In the genomic region with DNA sequence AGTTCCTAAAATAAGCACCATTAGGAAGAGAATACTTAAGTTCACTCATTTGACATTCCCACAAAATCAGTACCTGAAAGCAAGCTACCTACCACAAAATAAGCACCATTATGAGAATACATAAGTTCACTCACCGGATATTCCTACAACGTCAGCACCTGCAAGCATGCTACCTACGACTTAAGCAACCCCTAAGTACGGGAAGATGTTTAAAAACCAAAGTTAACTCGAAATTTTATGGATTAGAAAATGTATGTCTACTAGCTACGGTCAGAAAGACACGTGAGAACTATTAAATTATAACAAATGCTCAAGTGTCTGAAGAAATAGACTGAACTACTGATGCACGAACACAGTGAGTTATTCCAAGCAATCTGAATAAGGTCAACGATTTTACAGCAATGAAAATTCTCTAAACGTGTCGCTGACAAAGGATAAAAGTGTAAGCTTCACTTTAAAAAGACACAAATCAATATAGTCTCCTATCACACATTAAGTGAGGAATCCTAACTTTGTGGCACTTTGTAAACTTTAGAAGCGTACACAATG, we compare ENCODE assay signal across 8 cellular contexts. TPM values are rescaled to one million over a fixed set of nuclear protein-coding genes. Genes with fewer than 3 reads are reported as not detected.
DNase-seq lines count a peak whose midpoint lies in the region; ATAC-seq, FAIRE-seq and TF ChIP-seq lines count a peak whose summit lies in the region.

No MANE protein-coding gene starts in this region.

- H3K9ac ChIP-seq in DND-41 (ENCODE audit: low read depth, low read length) = peak overlapping the region; percentile 68
- peak overlapping the region; percentile 94 for H3K9ac ChIP-seq in PC-3 (ENCODE audit: low read length)
- H3K9ac ChIP-seq in endothelial cell of umbilical vein (replicated peaks; ENCODE audit: extremely low read depth, insufficient read depth, low read length) = peak overlapping the region; percentile 85

- H3K9me1 ChIP-seq in endothelial cell of umbilical vein (replicated peaks; ENCODE audit: control insufficient read depth, extremely low read depth, insufficient read depth, low read length) = no peaks in the 10 kb centered on the region

- intact Hi-C loops in PC-3 (cut with micrococcal nuclease) = loop anchor here (10.0 kb wide), 1 partner anchor 59 kb away; a partner anchor contains a TSS
- intact Hi-C loops in endothelial cell of umbilical vein (cut with micrococcal nuclease) = loop anchor here (2.0 kb wide), 1 partner anchor 63 kb away; a partner anchor contains a TSS
- intact Hi-C loops in ovary (cut with DNase I) = loop anchor here in 1 of 4 donors (10.0 kb wide), 1 partner anchor 61 kb away; a partner anchor contains a TSS

- H3K27ac ChIP-seq in DND-41 (ENCODE audit: low read length) (peak overlapping the region; percentile 68), PC-3 (ENCODE audit: low read length) (peak overlapping the region; percentile 4), endothelial cell of umbilical vein (ENCODE audit: insufficient read depth, low read depth, low read length) (peak overlapping the region; percentile 76), ovary (no peak overlapping the region)

- POLR2A ChIA-PET in PC-3 (lab: Charles Lee; ENCODE audit: unreplicated experiment) = no interaction called here
- POLR2A ChIA-PET in endothelial cell of umbilical vein (lab: Charles Lee) = no interaction called here

- no peak for DNase-seq in DND-41
- no peak for DNase-seq in PC-3
- peak; percentile 55 for DNase-seq in endothelial cell of umbilical vein (ENCODE audit: low read depth, low spot score)
- DNase-seq in ovary = no peak
- DNase-seq in AG20443 (ENCODE audit: low spot score) = no peak
- no peak for DNase-seq in EL
- no peak for DNase-seq in stimulated activated CD4-positive, alpha-beta T cell treated with anti-CD3 and anti-CD28 coated beads, Interleukin-4, amount 100 ng/mL, for 1 hour

- ATAC-seq in DND-41 (ENCODE audit: insufficient read depth, low read depth) = no peak
- ATAC-seq in PC-3 = no peak
- no peak for ATAC-seq in GM19035 (IDR thresholded peaks at IDR 0.05; ENCODE audit: unreplicated experiment)

- H3K4me1 ChIP-seq in DND-41 (ENCODE audit: insufficient read depth, low read length) = peaks cover 33% of the 10 kb centered on the region
- peaks cover 23% of the 10 kb centered on the region for H3K4me1 ChIP-seq in PC-3 (ENCODE audit: insufficient read depth, low read length)
- H3K4me1 ChIP-seq in endothelial cell of umbilical vein (ENCODE audit: control insufficient read depth, extremely low read depth, insufficient read depth, low read length) = peaks cover 24% of the 10 kb centered on the region
- peaks cover 10% of the 10 kb centered on the region for H3K4me1 ChIP-seq in ovary (ENCODE audit: insufficient read depth)

- H3K27me3 ChIP-seq in DND-41 (ENCODE audit: insufficient read depth, low read length, poor library complexity) (no peaks in the 10 kb centered on the region), PC-3 (ENCODE audit: low read length) (no peaks in the 10 kb centered on the region), endothelial cell of umbilical vein (ENCODE audit: control insufficient read depth in 2 of 2, insufficient read depth in 2 of 2, low read length in 2 of 2) (no peaks in the 10 kb centered on the region), ovary (no peaks in the 10 kb centered on the region)

- peak overlapping the region; percentile 17 to 67 for H3K4me3 ChIP-seq in DND-41 (ENCODE audit: low read depth in 1 of 2, low read length in 2 of 2)
- peak overlapping the region; percentile 79 for H3K4me3 ChIP-seq in PC-3 (ENCODE audit: low read length)
- peak overlapping the region; percentile 68 to 96 (median 77) for H3K4me3 ChIP-seq in endothelial cell of umbilical vein (replicated peaks in 1 of 3; ENCODE audit: insufficient read depth in 1 of 3, low read depth in 1 of 3, low read length in 3 of 3)
- peak overlapping the region; percentile 78 for H3K4me3 ChIP-seq in ovary

- dilution Hi-C loops in endothelial cell of umbilical vein (cut with MboI; ENCODE audit: extremely low pct_ligation_motif_present, low sequenced_read_pairs) = no loop called here

- H3K79me2 ChIP-seq in DND-41 (ENCODE audit: insufficient read depth, low read length) (peaks cover 64% of the 10 kb centered on the region), PC-3 (ENCODE audit: low read length) (peaks cover 64% of the 10 kb centered on the region), endothelial cell of umbilical vein (ENCODE audit: control insufficient read depth, insufficient read depth, low read length) (peaks cover 64% of the 10 kb centered on the region)

- no peaks in the 10 kb centered on the region for H3K9me2 ChIP-seq in PC-3 (replicated peaks; ENCODE audit: low read length)

- TF ChIP-seq POLR2A in endothelial cell of umbilical vein (IDR thresholded peaks at IDR 0.05; ENCODE audit: low read depth, low read length) (no peak), ovary (IDR thresholded peaks at IDR 0.05) (no peak)

- H2AFZ ChIP-seq in DND-41 (ENCODE audit: low read depth, low read length) = peak overlapping the region; percentile 46
- H2AFZ ChIP-seq in PC-3 (ENCODE audit: low read length) = no peak overlapping the region
- peak overlapping the region; percentile 80 for H2AFZ ChIP-seq in endothelial cell of umbilical vein (ENCODE audit: low read depth, low read length)

- H4K20me1 ChIP-seq in DND-41 (ENCODE audit: insufficient read depth, low read length) = peaks cover 48% of the 10 kb centered on the region
- peaks cover 43% of the 10 kb centered on the region for H4K20me1 ChIP-seq in PC-3 (ENCODE audit: low read length)
- H4K20me1 ChIP-seq in endothelial cell of umbilical vein (replicated peaks; ENCODE audit: control insufficient read depth, extremely low read depth, insufficient read depth, low read length) = peaks cover 10% of the 10 kb centered on the region

- peaks cover 18% of the 10 kb centered on the region; the same call in 1 of the 2 replicates for H3K36me3 ChIP-seq in DND-41 (ENCODE audit: insufficient read depth, low read length)
- H3K36me3 ChIP-seq in PC-3 (ENCODE audit: low read depth, low read length) = no peaks in the 10 kb centered on the region
- H3K36me3 ChIP-seq in endothelial cell of umbilical vein (ENCODE audit: control insufficient read depth in 2 of 2, extremely low read depth in 1 of 2, insufficient read depth in 2 of 2, low read length in 2 of 2) = no peaks in the 10 kb centered on the region
- no peaks in the 10 kb centered on the region for H3K36me3 ChIP-seq in ovary

- H3K4me2 ChIP-seq in DND-41 (ENCODE audit: insufficient read depth, low read length) (peak overlapping the region; percentile 75), PC-3 (ENCODE audit: low read length) (peak overlapping the region; percentile 95), endothelial cell of umbilical vein (ENCODE audit: insufficient read depth, low read length) (peak overlapping the region; percentile 93)

- peak; percentile 73 for FAIRE-seq in endothelial cell of umbilical vein (lab: Jason Lieb, UNC)

- CTCF ChIA-PET in PC-3 (lab: Charles Lee) (no interaction called here), endothelial cell of umbilical vein (lab: Charles Lee) (interaction anchor here (0.7 to 4.4 kb wide), 2 partner anchors 153 to 181 kb away, joined by 3 to 16 read pairs; no protein-coding TSS in a partner anchor)

- H3F3A ChIP-seq in PC-3 (ENCODE audit: low read length, unreplicated experiment) = peaks cover 3% of the 10 kb centered on the region

- TF ChIP-seq CTCF in DND-41 (IDR thresholded peaks at IDR 0.05; ENCODE audit: borderline replicate concordance, extremely low read depth, low read length, poor library complexity, severe bottlenecking) = no peak
- no peak for TF ChIP-seq CTCF in PC-3 (conservative IDR thresholded peaks at IDR 0.05; ENCODE audit: low read depth, low read length)
- TF ChIP-seq CTCF in endothelial cell of umbilical vein (IDR thresholded peaks at IDR 0.05; ENCODE audit: extremely low read depth in 1 of 2, insufficient read depth in 1 of 2, low read depth in 1 of 2, low read length in 2 of 2) = no peak
- TF ChIP-seq CTCF in ovary (IDR thresholded peaks at IDR 0.05) = no peak

- 4 to 11% (median 7%) methylated on average over 12 of the region's 12 CpGs for WGBS in ovary, 3 donors

- H3K9me3 ChIP-seq in DND-41 (ENCODE audit: insufficient read depth, low read length, severe bottlenecking) (no peaks in the 10 kb centered on the region), PC-3 (ENCODE audit: low read length) (no peaks in the 10 kb centered on the region), endothelial cell of umbilical vein (replicated peaks; ENCODE audit: control insufficient read depth, insufficient read depth, low read length) (no peaks in the 10 kb centered on the region), ovary (no peaks in the 10 kb centered on the region)

- BruUV-seq in PC-3 (replicated peaks; lab: Mats Ljungman, UMichigan) (TSS peak; percentile 37), endothelial cell of umbilical vein (replicated peaks; lab: Mats Ljungman, UMichigan) (no TSS peak)

- TF ChIP-seq EP300 in ovary (IDR thresholded peaks at IDR 0.05) = no peak

RNA-seq across cellular contexts. Expression of a gene that starts 1.5 kb away (rescaled TPM):
- 67.9 and 84.0 TPM in 2 replicates for total RNA-seq in PC-3 (2014; rRNA removed)
- total RNA-seq in endothelial cell of umbilical vein = 137 and 152 TPM in 2 replicates
- polyA plus RNA-seq in endothelial cell of umbilical vein = 31.2 and 40.3 TPM in 2 replicates
- 64.6 and 71.3 TPM in 2 replicates for polyA plus RNA-seq in endothelial cell of umbilical vein (2011; cell fraction: cytosol; rRNA removed)
- polyA plus RNA-seq in endothelial cell of umbilical vein (2011; cell fraction: nucleus; rRNA removed) = 59.3 and 75.3 TPM in 2 replicates
- polyA plus RNA-seq in endothelial cell of umbilical vein (2012) = 133 and 183 TPM in 2 replicates
- 42.4 and 69.4 TPM in 2 replicates for polyA minus RNA-seq in endothelial cell of umbilical vein
- polyA minus RNA-seq in endothelial cell of umbilical vein (2011; cell fraction: cytosol; rRNA and poly(A)+ RNA removed) = 83.5 TPM
- 28.5 and 45.5 TPM in 2 replicates for polyA minus RNA-seq in endothelial cell of umbilical vein (2011; cell fraction: nucleus; rRNA and poly(A)+ RNA removed)
- 10 to 100 TPM; 23.4 to 94.2 (median 74.8) TPM for total RNA-seq in ovary
- 10 to 100 TPM; 21.1 to 99.3 TPM for polyA plus RNA-seq in ovary

RNA-seq across cellular contexts. Expression of a gene that starts 27.6 kb away (rescaled TPM):
- total RNA-seq in PC-3 (2014; rRNA removed) (2.4 and 2.8 TPM in 2 replicates), endothelial cell of umbilical vein (11.7 and 15.4 TPM in 2 replicates), ovary (10 to 100 TPM in 2 of 7 donors, 1 to 10 TPM in 5; 4.7 to 13.4 (median 8.7) TPM)
- polyA plus RNA-seq in endothelial cell of umbilical vein (5.8 and 8.7 TPM in 2 replicates), ovary (10 to 100 TPM in 1 of 2 donors, 1 to 10 TPM in 1; 6.5 to 19.3 TPM)
- polyA plus RNA-seq in endothelial cell of umbilical vein (2011; cell fraction: cytosol; rRNA removed) = 1.3 and 3.8 TPM in 2 replicates
- 60.8 and 62.2 TPM in 2 replicates for polyA plus RNA-seq in endothelial cell of umbilical vein (2011; cell fraction: nucleus; rRNA removed)
- polyA plus RNA-seq in endothelial cell of umbilical vein (2012) = 4.4 and 10.8 TPM in 2 replicates
- 23.2 and 40.7 TPM in 2 replicates for polyA minus RNA-seq in endothelial cell of umbilical vein
- polyA minus RNA-seq in endothelial cell of umbilical vein (2011; cell fraction: cytosol; rRNA and poly(A)+ RNA removed) = not detected
- 13.2 and 62.7 TPM in 2 replicates for polyA minus RNA-seq in endothelial cell of umbilical vein (2011; cell fraction: nucleus; rRNA and poly(A)+ RNA removed)

RNA-seq across cellular contexts. Expression of a gene that starts 50.7 kb away (rescaled TPM):
- total RNA-seq in PC-3 (2014; rRNA removed) = not detected in 2 replicates
- not detected in 2 replicates for total RNA-seq in endothelial cell of umbilical vein
- polyA plus RNA-seq in endothelial cell of umbilical vein = not detected in 2 replicates
- not detected in 2 replicates for polyA plus RNA-seq in endothelial cell of umbilical vein (2011; cell fraction: cytosol; rRNA removed)
- polyA plus RNA-seq in endothelial cell of umbilical vein (2011; cell fraction: nucleus; rRNA removed) = not detected in 2 replicates
- polyA plus RNA-seq in endothelial cell of umbilical vein (2012) = not detected in 2 replicates
- not detected in 2 replicates for polyA minus RNA-seq in endothelial cell of umbilical vein
- not detected for polyA minus RNA-seq in endothelial cell of umbilical vein (2011; cell fraction: cytosol; rRNA and poly(A)+ RNA removed)
- not detected in 2 replicates for polyA minus RNA-seq in endothelial cell of umbilical vein (2011; cell fraction: nucleus; rRNA and poly(A)+ RNA removed)
- total RNA-seq in ovary = under 1 TPM in 2 of 7 donors, not detected in 5; 0.20 to 0.60 TPM
- under 1 TPM; 0.19 to 0.52 TPM for polyA plus RNA-seq in ovary

Comparison
In these comparisons a context has a peak if more than half of its experiments do, and no peak if none do; other contexts are left out.
1. H3K27ac ChIP-seq: peak in DND-41 (single experiment), PC-3 (single experiment) and endothelial cell of umbilical vein (single experiment); none in ovary (0 of 2).
2. Peak in every context shown above with its lines, with median percentiles within 50 percentile points of each other: H3K4me2 ChIP-seq, H3K4me3 ChIP-seq and H3K9ac ChIP-seq.